ENCODE assay signal across 8 cellular contexts in genomic region chr20:63441777-63442493, GRCh38. TPM values are rescaled to one million over a fixed set of nuclear protein-coding genes. Genes with fewer than 3 reads are reported as not detected.
DNase-seq lines count a peak whose midpoint lies in the region; ATAC-seq, FAIRE-seq and TF ChIP-seq lines count a peak whose summit lies in the region.

No MANE protein-coding gene starts in this region.

- intact Hi-C loops in left ventricle myocardium superior (cut with micrococcal nuclease): no loop called here

- H3K36me3 ChIP-seq in BE2C: no peaks in the 10 kb centered on the region

- no peak overlapping the region for H3K4me3 ChIP-seq in BE2C (ENCODE audit: low read depth, low read length)

- no peak for FAIRE-seq in H54 (lab: Jason Lieb, UNC)

- TF ChIP-seq POLR2A in H54 (IDR thresholded peaks at IDR 0.05; ENCODE audit: low read depth, low read length): no peak

- peak; percentile 73 for TF ChIP-seq CTCF in BE2C (IDR thresholded peaks at IDR 0.05; ENCODE audit: low read depth, low read length)

- peaks cover 12% of the 10 kb centered on the region for H3K4me1 ChIP-seq in BE2C

- DNase-seq in BE2C (peak; percentile 90), H54 (ENCODE audit: insufficient read length, low spot score) (peak; percentile 84), RKO (ENCODE audit: low spot score) (peak; percentile 21), left ventricle myocardium superior (peak; percentile 81), GF-D8 (lab: John Stamatoyannopoulos, UW) (no peak)
- DNase-seq in activated effector memory CD4-positive, alpha-beta T cell treated with Interleukin-2 at 50 U/mL for 16 hours: peak; percentile 39
- peak; percentile 48 for DNase-seq in stimulated activated CD4-positive, alpha-beta T cell treated with anti-CD3 and anti-CD28 coated beads, Interleukin-2, amount 100 ng/mL, for 4 hours (ENCODE audit: low read depth)

- no peaks in the 10 kb centered on the region for H3K27me3 ChIP-seq in BE2C

- peak; percentile 84 for ATAC-seq in left ventricle myocardium superior
- no peak for ATAC-seq in GM19397 (IDR thresholded peaks at IDR 0.05; ENCODE audit: unreplicated experiment)

- no peaks in the 10 kb centered on the region for H3K9me3 ChIP-seq in BE2C

RNA-seq across cellular contexts. Expression of gene KCNQ2, which starts 30.5 kb away (rescaled TPM):
- polyA plus RNA-seq in BE2C (2012; ENCODE audit: insufficient read depth, insufficient read length, low read depth): 60.1 TPM
- 0.52 TPM for total RNA-seq in left ventricle myocardium superior

RNA-seq across cellular contexts. Expression of gene EEF1A2, which starts 56.9 kb away (rescaled TPM):
- 3,079 TPM for polyA plus RNA-seq in BE2C (2012; ENCODE audit: insufficient read depth, insufficient read length, low read depth)
- total RNA-seq in left ventricle myocardium superior: 1,346 TPM
